In the genomic region with DNA sequence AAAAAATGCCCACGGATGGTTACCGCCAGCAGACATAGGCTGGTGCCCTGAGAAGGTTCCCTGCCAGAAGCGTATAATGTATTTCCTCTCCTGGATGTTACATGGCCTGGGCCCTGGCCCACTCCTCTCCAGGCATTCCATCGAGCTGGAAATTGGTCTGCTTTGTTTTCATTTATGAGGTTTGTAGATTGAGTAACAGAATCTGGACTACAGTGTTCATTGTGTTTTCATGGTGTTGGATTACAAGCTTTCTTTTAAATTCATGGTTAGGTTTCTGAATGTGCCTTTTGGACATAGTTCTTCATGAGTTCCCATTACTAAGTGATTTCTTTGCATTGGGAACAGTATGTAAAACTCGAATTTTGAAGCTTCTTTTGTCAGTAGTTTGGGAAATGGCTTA, we compare ENCODE assay signal across 28 cellular contexts. TPM values are rescaled to one million over a fixed set of nuclear protein-coding genes. Genes with fewer than 3 reads are reported as not detected.
A peak's percentile ranks its signal among the peaks of the same experiment; 100 is the strongest.
DNase-seq lines count a peak whose midpoint lies in the region; ATAC-seq and TF ChIP-seq lines count a peak whose summit lies in the region.
"Had no signal": no experiment of that assay in that cellular context is flagged by ENCODE, and none has a peak within 500 bp of the region (broad histone marks: within the 10 kb centered on the region; RNA-seq: fewer than 3 reads in every experiment).

No MANE protein-coding gene starts in this region.

- DNase-seq in NCI-H2107 treated with DMSO at 0.1 percent for 48 hours (lab: John Stamatoyannopoulos, UW; ENCODE audit: unreplicated experiment) (peak; percentile 18), NCI-H2107 (lab: John Stamatoyannopoulos, UW) (no peak), SK-MEL-5 (ENCODE audit: low read depth, low spot score) (peak; percentile 32), fibroblast of lung (ENCODE audit: low read depth in 2 of 2) (peak; percentile 54 to 77), skeletal muscle cell (ENCODE audit: low read depth) (peak; percentile 51), NCI-H187 treated with DMSO at 0.1 percent for 48 hours (lab: John Stamatoyannopoulos, UW) (no peak)
- DNase-seq in activated T-helper 2 cell treated with anti-CD3 and anti-CD28 coated beads, Interferon-gamma antibody, Interleukin-2, Interleukin-4, amounts not matched to agents 10 μg/mL and 5 μg/mL and 100 μg/mL, durations not matched to agents 14 hours and 24 hours and 36 hours (ENCODE audit: low spot score), result no peak
- DNase-seq: AML-193; CD8-positive, alpha-beta T cell; effector memory CD8-positive, alpha-beta T cell; GOT3; heart left ventricle; Karpas-422; NCI-H1048; NCI-H187; NCI-H446 treated with DMSO at 0.1 percent for 48 hours; PC-3; small intestine; stimulated activated CD4-positive, alpha-beta T cell treated with anti-CD3 and anti-CD28 coated beads, Interleukin-1b, Interleukin-23, amount 100 ng/mL, for 48 hours; T-helper 9 cell; upper lobe of left lung had no signal

- no peaks in the 10 kb centered on the region for H3K9me3 ChIP-seq in fibroblast of lung (ENCODE audit: control insufficient read depth, insufficient read depth, low read depth, low read length)
- H3K9me3 ChIP-seq: ascending aorta, heart left ventricle, prostate gland, upper lobe of left lung had no signal

- no peaks in the 10 kb centered on the region for H3K36me3 ChIP-seq in fibroblast of lung (ENCODE audit: control insufficient read depth, insufficient read depth, low read length)
- H3K36me3 ChIP-seq: ascending aorta, heart left ventricle, prostate gland, upper lobe of left lung had no signal

- no peak for ATAC-seq in GM19328 (IDR thresholded peaks at IDR 0.05; ENCODE audit: unreplicated experiment)
- ATAC-seq: CD8-positive, alpha-beta T cell; effector memory CD8-positive, alpha-beta T cell; heart left ventricle; PC-3; Right ventricle myocardium inferior; WTC11 had no signal

- H3K4me1 ChIP-seq in fibroblast of lung (ENCODE audit: control insufficient read depth, extremely low read depth, insufficient read depth, low read length), result no peaks in the 10 kb centered on the region
- H3K4me1 ChIP-seq: ascending aorta, prostate gland, upper lobe of left lung had no signal

- no peak overlapping the region for H3K27ac Mint-ChIP-seq in activated T-helper 2 cell treated with anti-CD3 and anti-CD28 coated beads, Interferon-gamma antibody, Interleukin-2, Interleukin-4, amounts not matched to agents 10 μg/mL and 5 μg/mL and 100 μg/mL, durations not matched to agents 14 hours and 24 hours and 36 hours
- H3K27ac Mint-ChIP-seq: activated naive CD4-positive, alpha-beta T cell treated with anti-CD3 and anti-CD28 coated beads, Interleukin-2, amount 50 U/mL, for 24 hours; CD8-positive, alpha-beta T cell; effector memory CD8-positive, alpha-beta T cell; WTC11 had no signal

- no peak overlapping the region for H2AFZ ChIP-seq in fibroblast of lung (ENCODE audit: low read length)

- H4K20me1 ChIP-seq in fibroblast of lung (ENCODE audit: control insufficient read depth, extremely low read depth, insufficient read depth, low read length), result no peaks in the 10 kb centered on the region

- no peaks in the 10 kb centered on the region for H3K79me2 ChIP-seq in fibroblast of lung (ENCODE audit: control insufficient read depth, insufficient read depth, low read length)

- no peak overlapping the region for H3K4me2 ChIP-seq in fibroblast of lung (ENCODE audit: extremely low read depth, insufficient read depth, low read length)

- no peaks in the 10 kb centered on the region for H3K9me3 Mint-ChIP-seq in activated T-helper 2 cell treated with anti-CD3 and anti-CD28 coated beads, Interferon-gamma antibody, Interleukin-2, Interleukin-4, amounts not matched to agents 10 μg/mL and 5 μg/mL and 100 μg/mL, durations not matched to agents 14 hours and 24 hours and 36 hours
- H3K9me3 Mint-ChIP-seq: activated naive CD4-positive, alpha-beta T cell treated with anti-CD3 and anti-CD28 coated beads, Interleukin-2, amount 50 U/mL, for 24 hours; CD8-positive, alpha-beta T cell; effector memory CD8-positive, alpha-beta T cell; WTC11 had no signal

- intact Hi-C loops in activated T-helper 2 cell treated with anti-CD3 and anti-CD28 coated beads, Interferon-gamma antibody, Interleukin-2, Interleukin-4, amounts not matched to agents 10 μg/mL and 5 μg/mL and 100 μg/mL, durations not matched to agents 14 hours and 24 hours and 36 hours (cut with micrococcal nuclease), result no loop called here

- no peak overlapping the region for H3K4me3 Mint-ChIP-seq in activated T-helper 2 cell treated with anti-CD3 and anti-CD28 coated beads, Interferon-gamma antibody, Interleukin-2, Interleukin-4, amounts not matched to agents 10 μg/mL and 5 μg/mL and 100 μg/mL, durations not matched to agents 14 hours and 24 hours and 36 hours (ENCODE audit: low read depth)
- H3K4me3 Mint-ChIP-seq: activated naive CD4-positive, alpha-beta T cell treated with anti-CD3 and anti-CD28 coated beads, Interleukin-2, amount 50 U/mL, for 24 hours; CD8-positive, alpha-beta T cell; effector memory CD8-positive, alpha-beta T cell; WTC11 had no signal

- in situ Hi-C loops in SK-MEL-5 (cut with HindIII; ENCODE audit: low pct_unique_long_range_greater_than_20kb, low sequenced_read_pairs), result no loop called here

- no peak overlapping the region for H3K9ac ChIP-seq in fibroblast of lung (ENCODE audit: insufficient read depth, low read length)

- no peak for TF ChIP-seq CTCF in fibroblast of lung (conservative IDR thresholded peaks at IDR 0.05 in 1 of 2, IDR thresholded peaks at IDR 0.05 in 1 of 2; ENCODE audit: low read depth in 1 of 2, low read length in 2 of 2)

- H3K36me3 Mint-ChIP-seq in activated T-helper 2 cell treated with anti-CD3 and anti-CD28 coated beads, Interferon-gamma antibody, Interleukin-2, Interleukin-4, amounts not matched to agents 10 μg/mL and 5 μg/mL and 100 μg/mL, durations not matched to agents 14 hours and 24 hours and 36 hours (ENCODE audit: low read depth), result peaks cover 10% of the 10 kb centered on the region
- H3K36me3 Mint-ChIP-seq: activated naive CD4-positive, alpha-beta T cell treated with anti-CD3 and anti-CD28 coated beads, Interleukin-2, amount 50 U/mL, for 24 hours; CD8-positive, alpha-beta T cell; WTC11 had no signal

- H3K4me1 Mint-ChIP-seq in activated T-helper 2 cell treated with anti-CD3 and anti-CD28 coated beads, Interferon-gamma antibody, Interleukin-2, Interleukin-4, amounts not matched to agents 10 μg/mL and 5 μg/mL and 100 μg/mL, durations not matched to agents 14 hours and 24 hours and 36 hours (ENCODE audit: low read depth), result peaks cover 14% of the 10 kb centered on the region

- H3K4me3 ChIP-seq in fibroblast of lung (replicated peaks in 1 of 4; ENCODE audit: control extremely low read depth in 1 of 4, insufficient read depth in 1 of 4, low read depth in 3 of 4, low read length in 4 of 4) (no peak overlapping the region), skeletal muscle cell (ENCODE audit: low read depth, low read length) (no peak overlapping the region)
- H3K4me3 ChIP-seq: ascending aorta, heart left ventricle, prostate gland, upper lobe of left lung had no signal

- H3K27me3 Mint-ChIP-seq in activated T-helper 2 cell treated with anti-CD3 and anti-CD28 coated beads, Interferon-gamma antibody, Interleukin-2, Interleukin-4, amounts not matched to agents 10 μg/mL and 5 μg/mL and 100 μg/mL, durations not matched to agents 14 hours and 24 hours and 36 hours (ENCODE audit: low read depth), result peaks cover 2% of the 10 kb centered on the region

- H3K27ac ChIP-seq in fibroblast of lung (ENCODE audit: insufficient read depth, low read length), result no peak overlapping the region
- H3K27ac ChIP-seq: 22Rv1, ascending aorta, heart left ventricle, prostate gland, upper lobe of left lung had no signal

- H3K27me3 ChIP-seq in fibroblast of lung (ENCODE audit: control insufficient read depth, insufficient read depth, low read length), result peaks cover 2% of the 10 kb centered on the region
- H3K27me3 ChIP-seq: ascending aorta, upper lobe of left lung had no signal

RNA-seq across cellular contexts. Expression of gene TIAM2, which starts 6.4 kb away (rescaled TPM):
- total RNA-seq in SK-MEL-5 (2014; rRNA removed; shearing (Covaris generic)), result 3.9 TPM in 2 replicates
- polyA plus RNA-seq in SK-MEL-5 (2015; cell fraction: cytosol; rRNA removed), result 3.5 TPM in 2 replicates
- 7.6 and 8.2 TPM in 2 replicates for polyA plus RNA-seq in SK-MEL-5 (2015; cell fraction: nucleus; rRNA removed)
- total RNA-seq in fibroblast of lung, result 8.0 and 11.2 TPM in 2 replicates
- polyA plus RNA-seq in fibroblast of lung, result 6.2 and 7.0 TPM in 2 replicates
- polyA plus RNA-seq in fibroblast of lung (2012), result 3.8 and 5.9 TPM in 2 replicates
- polyA minus RNA-seq in fibroblast of lung (ENCODE audit: low replicate concordance), result 9.2 and 24.0 TPM in 2 replicates
- total RNA-seq in activated T-helper 2 cell treated with anti-CD3 and anti-CD28 coated beads, Interferon-gamma antibody, Interleukin-2, Interleukin-4, amounts not matched to agents 10 μg/mL and 5 μg/mL and 100 μg/mL, durations not matched to agents 14 hours and 24 hours and 36 hours, result 41.4 and 46.0 TPM in 2 replicates

Comparison
In these comparisons a context has a peak if more than half of its experiments do, and no peak if none do; other contexts are left out.
1. DNase-seq: peak in NCI-H2107 treated with DMSO at 0.1 percent for 48 hours (single experiment), SK-MEL-5 (single experiment), fibroblast of lung (2 of 2) and skeletal muscle cell (single experiment); none in NCI-H2107 (single experiment), activated T-helper 2 cell treated with anti-CD3 and anti-CD28 coated beads, Interferon-gamma antibody, Interleukin-2, Interleukin-4, amounts not matched to agents 10 μg/mL and 5 μg/mL and 100 μg/mL, durations not matched to agents 14 hours and 24 hours and 36 hours (single experiment) and NCI-H187 treated with DMSO at 0.1 percent for 48 hours (single experiment).